1 cellular context compared by ENCODE assay signal in genomic region chr2:69138793-69139510, GRCh38.
TF ChIP-seq lines count a peak whose summit lies in the region.

No MANE protein-coding gene starts in this region.

TF ChIP-seq in A549, 52 proteins besides CTCF, POLR2A, EP300 and RAD21 (continued from another document):
- TF ChIP-seq REST (IDR thresholded peaks at IDR 0.05), result no peak
- TF ChIP-seq HDAC2 (IDR thresholded peaks at IDR 0.05), result no peak
- no peak; the same call in 1 of the 2 replicates for TF ChIP-seq FOSL2 (IDR thresholded peaks at IDR 0.05)
- TF ChIP-seq FOSL2 (CRISPR knock-in tag; IDR thresholded peaks at IDR 0.05), result no peak
- no peak for TF ChIP-seq USF2 (IDR thresholded peaks at IDR 0.05)
- TF ChIP-seq CBX2 (IDR thresholded peaks at IDR 0.05; ENCODE audit: borderline replicate concordance, low read depth), result no peak
- no peak for TF ChIP-seq ELK1 (IDR thresholded peaks at IDR 0.05; ENCODE audit: low read depth, low read length)
- TF ChIP-seq JUN (IDR thresholded peaks at IDR 0.05), result no peak; a peak in 1 of 5 replicates
- no peak for TF ChIP-seq MAX (IDR thresholded peaks at IDR 0.05)
- TF ChIP-seq EHF (CRISPR knock-in tag; IDR thresholded peaks at IDR 0.05), result no peak
- TF ChIP-seq ZFP36 (IDR thresholded peaks at IDR 0.05; ENCODE audit: borderline replicate concordance, partially characterized antibody), result no peak
- no peak for TF ChIP-seq ESRRA (IDR thresholded peaks at IDR 0.05; ENCODE audit: borderline replicate concordance, low read length)
- no peak for TF ChIP-seq KDM5A (IDR thresholded peaks at IDR 0.05)
- 0 out of 4 replicates have a peak, but pooled peaks of 1 of the 2 experiments have one; percentile 6 for TF ChIP-seq CEBPB (IDR thresholded peaks at IDR 0.05)
- TF ChIP-seq RNF2 (IDR thresholded peaks at IDR 0.05; ENCODE audit: borderline replicate concordance, low read depth), result no peak
